In genomic region chr10:46773178-46773895, GRCh38 we compare ENCODE assay signal across 6 cellular contexts.
DNase-seq lines count a peak whose midpoint lies in the region; ATAC-seq, FAIRE-seq and TF ChIP-seq lines count a peak whose summit lies in the region.
"Not testable (repeated sequence)": the region's sequence is repeated elsewhere in the genome, so short reads cannot be mapped to it uniquely, and the experiment has no call there.

No MANE protein-coding gene starts in this region.

- not testable (repeated sequence) for H3K36me3 Mint-ChIP-seq in activated CD4-positive, alpha-beta T cell treated with anti-CD3 and anti-CD28 coated beads for 36 hours (ENCODE audit: low read depth)

- TF ChIP-seq CTCF in HCT116 (IDR thresholded peaks at IDR 0.05 in 2 of 3, conservative IDR thresholded peaks at IDR 0.05 in 1 of 3; ENCODE audit: borderline replicate concordance in 1 of 3, insufficient read depth in 1 of 3, low read depth in 2 of 3, low read length in 2 of 3); HepG2 (CRISPR knock-in tag; IDR thresholded peaks at IDR 0.05): not testable (repeated sequence)

- CTCF ChIA-PET in HCT116 (lab: Charles Lee); activated CD4-positive, alpha-beta T cell treated with anti-CD3 and anti-CD28 coated beads for 36 hours (lab: Charles Lee); HepG2 (lab: Yijun Ruan, JAX; ENCODE audit: low intra/inter-chr PET ratio, low total read pairs): not testable (repeated sequence)

- H3K36me3 ChIP-seq in HCT116 (ENCODE audit: control insufficient read depth in 1 of 2, insufficient read depth in 2 of 2, low read length in 2 of 2); HepG2 (replicated peaks in 1 of 2; ENCODE audit: control insufficient read depth in 1 of 2, insufficient read depth in 2 of 2, low read length in 2 of 2): not testable (repeated sequence)

- not testable (repeated sequence) for H4K20me1 ChIP-seq in HCT116 (ENCODE audit: insufficient read depth); HepG2 (ENCODE audit: insufficient read depth, low read length)

- not testable (repeated sequence) for H3K27me3 Mint-ChIP-seq in activated CD4-positive, alpha-beta T cell treated with anti-CD3 and anti-CD28 coated beads for 36 hours; stimulated activated naive CD8-positive, alpha-beta T cell treated with anti-CD3 and anti-CD28 coated beads, Interleukin-15, amount 100 ng/mL, for 72 hours

- WGBS in HepG2 (ENCODE audit: low lambda C conversion rate) = 50% methylated on average over 1 of the region's 15 CpGs

- not testable (repeated sequence) for DNase-seq in HCT116 (ENCODE audit: low read depth, low spot score); activated CD4-positive, alpha-beta T cell treated with anti-CD3 and anti-CD28 coated beads for 36 hours; HepG2 (ENCODE audit: low spot score); sciatic nerve (ENCODE audit: low spot score); stimulated activated naive CD8-positive, alpha-beta T cell treated with anti-CD3 and anti-CD28 coated beads, Interleukin-15, amount 100 ng/mL, for 72 hours

- not testable (repeated sequence) for H3K79me2 ChIP-seq in HCT116 (ENCODE audit: insufficient read depth, low read length); HepG2 (ENCODE audit: insufficient read depth, low read length)

- H2AFZ ChIP-seq in HCT116 (ENCODE audit: low read depth, low read length, poor library complexity, severe bottlenecking); HepG2 (ENCODE audit: low read length): not testable (repeated sequence)

- RAD21 ChIA-PET in HCT116 (lab: Charles Lee; ENCODE audit: low non-redundant PET in 1 of 2, low total read pairs in 2 of 2, uncharacterized antibody in 2 of 2, unreplicated experiment in 2 of 2) = not testable (repeated sequence)

- POLR2A ChIA-PET in HCT116 (lab: Charles Lee); activated CD4-positive, alpha-beta T cell treated with anti-CD3 and anti-CD28 coated beads for 36 hours (lab: Charles Lee); HepG2 (lab: Yijun Ruan, JAX): not testable (repeated sequence)

- not testable (repeated sequence) for TF ChIP-seq RAD21 in HCT116 (IDR thresholded peaks at IDR 0.05; ENCODE audit: low read depth); HepG2 (CRISPR knock-in tag; IDR thresholded peaks at IDR 0.05)

- H3K27ac ChIP-seq in HCT116 (ENCODE audit: low read depth, low read length); HepG2 (ENCODE audit: extremely low read length, insufficient read depth, low read length): not testable (repeated sequence)

- H3K27ac Mint-ChIP-seq in activated CD4-positive, alpha-beta T cell treated with anti-CD3 and anti-CD28 coated beads for 36 hours; stimulated activated naive CD8-positive, alpha-beta T cell treated with anti-CD3 and anti-CD28 coated beads, Interleukin-15, amount 100 ng/mL, for 72 hours: not testable (repeated sequence)

- H3K4me1 ChIP-seq in HCT116 (ENCODE audit: control insufficient read depth in 1 of 2, insufficient read depth in 2 of 2, low read length in 2 of 2); HepG2 (ENCODE audit: insufficient read depth, low read length): not testable (repeated sequence)

- H3K4me3 Mint-ChIP-seq in activated CD4-positive, alpha-beta T cell treated with anti-CD3 and anti-CD28 coated beads for 36 hours; stimulated activated naive CD8-positive, alpha-beta T cell treated with anti-CD3 and anti-CD28 coated beads, Interleukin-15, amount 100 ng/mL, for 72 hours: not testable (repeated sequence)

- H3K9me3 ChIP-seq in HCT116 (ENCODE audit: control insufficient read depth in 1 of 2, insufficient read depth in 1 of 2, low read depth in 1 of 2, low read length in 2 of 2); HepG2 (ENCODE audit: low read length): not testable (repeated sequence)

- intact Hi-C loops in HCT116 (cut with micrococcal nuclease); activated CD4-positive, alpha-beta T cell treated with anti-CD3 and anti-CD28 coated beads for 36 hours (cut with DNase I, micrococcal nuclease); HepG2 (cut with micrococcal nuclease; ENCODE audit: unreplicated experiment); sciatic nerve (cut with DNase I): not testable (repeated sequence)

- H3K4me2 ChIP-seq in HCT116 (ENCODE audit: low read length); HepG2 (ENCODE audit: low read depth, low read length): not testable (repeated sequence)

- TF ChIP-seq POLR2A in HCT116 (IDR thresholded peaks at IDR 0.05; ENCODE audit: borderline replicate concordance, extremely low read depth, insufficient read depth, insufficient read length); HepG2 (IDR thresholded peaks at IDR 0.05; ENCODE audit: insufficient read depth in 1 of 2, low read depth in 2 of 2, low read length in 2 of 2): not testable (repeated sequence)

- TF ChIP-seq EP300 in HepG2 (IDR thresholded peaks at IDR 0.05; ENCODE audit: low read depth in 2 of 2, low read length in 2 of 2); HepG2 (CRISPR knock-in tag; IDR thresholded peaks at IDR 0.05; ENCODE audit: borderline replicate concordance): not testable (repeated sequence)

- in situ Hi-C loops in HepG2 (cut with HindIII; ENCODE audit: extremely low pct_ligation_motif_present, low pct_unique_long_range_greater_than_20kb) = not testable (repeated sequence)

- not testable (repeated sequence) for H3K4me1 Mint-ChIP-seq in activated CD4-positive, alpha-beta T cell treated with anti-CD3 and anti-CD28 coated beads for 36 hours; stimulated activated naive CD8-positive, alpha-beta T cell treated with anti-CD3 and anti-CD28 coated beads, Interleukin-15, amount 100 ng/mL, for 72 hours

- not testable (repeated sequence) for H3K9ac ChIP-seq in HCT116 (ENCODE audit: low read length); HepG2 (ENCODE audit: insufficient read depth, low read depth, low read length)

- peak; percentile 11; the same call in 1 of the 2 replicates for ATAC-seq in HCT116
- peak; percentile 16 for ATAC-seq in activated CD4-positive, alpha-beta T cell treated with anti-CD3 and anti-CD28 coated beads for 36 hours
- peak; percentile 21 for ATAC-seq in esophagus mucosa
- peak; percentile 61 for ATAC-seq in HepG2
- ATAC-seq in sciatic nerve = peak; percentile 22
- ATAC-seq in stimulated activated naive CD8-positive, alpha-beta T cell treated with anti-CD3 and anti-CD28 coated beads, Interleukin-15, amount 100 ng/mL, for 72 hours = peak; percentile 56

- not testable (repeated sequence) for H3K9me2 ChIP-seq in HCT116 (ENCODE audit: insufficient read depth)

- H3K9me3 Mint-ChIP-seq in activated CD4-positive, alpha-beta T cell treated with anti-CD3 and anti-CD28 coated beads for 36 hours (ENCODE audit: low read depth); stimulated activated naive CD8-positive, alpha-beta T cell treated with anti-CD3 and anti-CD28 coated beads, Interleukin-15, amount 100 ng/mL, for 72 hours: not testable (repeated sequence)

- FAIRE-seq in HepG2 (lab: Jason Lieb, UNC) = not testable (repeated sequence)

- not testable (repeated sequence) for BruUV-seq in HCT116 (replicated peaks; lab: Mats Ljungman, UMichigan); HepG2 (replicated peaks; lab: Mats Ljungman, UMichigan)

- H3K27me3 ChIP-seq in HCT116 (ENCODE audit: insufficient read depth, low read length); HepG2 (ENCODE audit: control insufficient read depth in 1 of 2, insufficient read depth in 2 of 2, low read length in 2 of 2): not testable (repeated sequence)

- H3K4me3 ChIP-seq in HCT116 (replicated peaks in 1 of 2; ENCODE audit: low read depth in 1 of 2, low read length in 2 of 2); HepG2 (replicated peaks in 1 of 3; ENCODE audit: insufficient read depth in 1 of 3, low read depth in 2 of 3, low read length in 3 of 3): not testable (repeated sequence)

Comparison
In these comparisons a context has a peak if more than half of its experiments do, and no peak if none do; other contexts are left out.
1. ATAC-seq: peak in every context shown above with its lines; median percentile 61 in HepG2; 56 in stimulated activated naive CD8-positive, alpha-beta T cell treated with anti-CD3 and anti-CD28 coated beads, Interleukin-15, amount 100 ng/mL, for 72 hours; 22 in sciatic nerve; 21 in esophagus mucosa; 16 in activated CD4-positive, alpha-beta T cell treated with anti-CD3 and anti-CD28 coated beads for 36 hours; 11 in HCT116.